Comparison of ENCODE assay signal across 1 cellular context in genomic region chr6:35294308-35294945, GRCh38.
A peak's percentile ranks its signal among the peaks of the same experiment; 100 is the strongest.
TF ChIP-seq lines count a peak whose summit lies in the region.

No MANE protein-coding gene starts in this region.

TF ChIP-seq in K562, 482 proteins besides CTCF, POLR2A, EP300 and RAD21:
- TF ChIP-seq CC2D1A (IDR thresholded peaks at IDR 0.05) (0 out of 2 replicates have a peak, but pooled peaks have one; percentile 53), XRCC5 (IDR thresholded peaks at IDR 0.05; ENCODE audit: low read depth, low read length) (0 out of 2 replicates have a peak, but pooled peaks have one; percentile 58), HDGF (IDR thresholded peaks at IDR 0.05) (peak; percentile 18; the same call in 1 of the 2 replicates), TAF9B (IDR thresholded peaks at IDR 0.05; ENCODE audit: partially characterized antibody) (no peak), CTBP1 (IDR thresholded peaks at IDR 0.05; ENCODE audit: borderline replicate concordance) (peak; percentile 64), SMC3 (conservative IDR thresholded peaks at IDR 0.05; ENCODE audit: insufficient read depth, low read depth, low read length) (peak; percentile 71), SETDB1 (IDR thresholded peaks at IDR 0.05; ENCODE audit: low read length) (no peak), SIX5 (IDR thresholded peaks at IDR 0.05; ENCODE audit: borderline replicate concordance in 1 of 2, insufficient read depth in 1 of 2, low read depth in 1 of 2, low read length in 2 of 2) (no peak), JUND (IDR thresholded peaks at IDR 0.05; ENCODE audit: borderline replicate concordance, low read depth, low read length) (peak; percentile 48; the same call in 1 of the 2 replicates), JUND (tag; IDR thresholded peaks at IDR 0.05; ENCODE audit: borderline replicate concordance, low read depth, low read length) (no peak; the same call in 2 of the 3 replicates), FOXA3 (CRISPR knock-in tag; conservative IDR thresholded peaks at IDR 0.05 in 1 of 2, IDR thresholded peaks at IDR 0.05 in 1 of 2) (peak in 1 of 2 experiments; percentile 61; a peak in 1 of 4 replicates), E2F8 (IDR thresholded peaks at IDR 0.05; ENCODE audit: low read depth, partially characterized antibody) (peak; percentile 38), EHMT2 (IDR thresholded peaks at IDR 0.05) (peak; percentile 81), DPF2 (IDR thresholded peaks at IDR 0.05) (0 out of 2 replicates have a peak, but pooled peaks have one; percentile 17), RB1 (IDR thresholded peaks at IDR 0.05; ENCODE audit: low read depth) (peak; percentile 34; the same call in 1 of the 2 replicates), RCOR1 (IDR thresholded peaks at IDR 0.05; ENCODE audit: borderline replicate concordance in 1 of 2, low read depth in 2 of 2, low read length in 2 of 2) (peak in 1 of 2 experiments; percentile 17; a peak in 1 of 4 replicates), GTF2F1 (IDR thresholded peaks at IDR 0.05; ENCODE audit: low read depth, low read length) (no peak), HEY1 (CRISPR knock-in tag; IDR thresholded peaks at IDR 0.05; ENCODE audit: borderline replicate concordance) (no peak), TEAD4 (IDR thresholded peaks at IDR 0.05; ENCODE audit: low read length) (0 out of 2 replicates have a peak, but pooled peaks have one; percentile 16), TEAD4 (CRISPR knock-in tag; IDR thresholded peaks at IDR 0.05; ENCODE audit: borderline replicate concordance) (no peak), ATF1 (CRISPR knock-in tag; IDR thresholded peaks at IDR 0.05) (no peak), ATF1 (tag; IDR thresholded peaks at IDR 0.05) (peak; percentile 48; the same call in 1 of the 2 replicates), FOXJ2 (tag; IDR thresholded peaks at IDR 0.05) (no peak), KAT7 (CRISPR knock-in tag; IDR thresholded peaks at IDR 0.05; ENCODE audit: borderline replicate concordance) (no peak), GTF2B (IDR thresholded peaks at IDR 0.05; ENCODE audit: extremely low read depth, insufficient read length) (no peak), ARID2 (IDR thresholded peaks at IDR 0.05) (peak; percentile 37; the same call in 1 of the 2 replicates), ZEB2 (IDR thresholded peaks at IDR 0.05) (peak; percentile 57; the same call in 1 of the 2 replicates), MYC (IDR thresholded peaks at IDR 0.05; ENCODE audit: low read depth, low read length) (peak; percentile 21; the same call in 1 of the 2 replicates), MYC (CRISPR knock-in tag; IDR thresholded peaks at IDR 0.05; ENCODE audit: borderline replicate concordance, low read depth) (no peak), CREB1 (IDR thresholded peaks at IDR 0.05) (peak; percentile 45; the same call in 1 of the 2 replicates), CREB1 (CRISPR knock-in tag; IDR thresholded peaks at IDR 0.05) (peak; percentile 74; the same call in 1 of the 2 replicates), BHLHE40 (IDR thresholded peaks at IDR 0.05; ENCODE audit: low read length) (peak; percentile 25; the same call in 1 of the 2 replicates), CBX3 (IDR thresholded peaks at IDR 0.05; ENCODE audit: borderline replicate concordance in 1 of 2, low read length in 2 of 2) (peak in 1 of 2 experiments; percentile 59; a peak in 1 of 3 replicates), ZNF707 (CRISPR knock-in tag; conservative IDR thresholded peaks at IDR 0.05) (no peak), SMAD3 (CRISPR knock-in tag; conservative IDR thresholded peaks at IDR 0.05) (0 out of 2 replicates have a peak, but pooled peaks have one; percentile 2), STAG1 (CRISPR knock-in tag; IDR thresholded peaks at IDR 0.05; ENCODE audit: borderline replicate concordance) (peak; percentile 90), CREM (IDR thresholded peaks at IDR 0.05; ENCODE audit: low read depth) (peak; percentile 89), TEAD1 (CRISPR knock-in tag; IDR thresholded peaks at IDR 0.05) (no peak), FOXK2 (conservative IDR thresholded peaks at IDR 0.05 in 1 of 2, IDR thresholded peaks at IDR 0.05 in 1 of 2; ENCODE audit: low read depth in 2 of 2) (0 out of 4 replicates have a peak, but pooled peaks of 1 of the 2 experiments have one; percentile 27)
- TF ChIP-seq, protein P1, sequence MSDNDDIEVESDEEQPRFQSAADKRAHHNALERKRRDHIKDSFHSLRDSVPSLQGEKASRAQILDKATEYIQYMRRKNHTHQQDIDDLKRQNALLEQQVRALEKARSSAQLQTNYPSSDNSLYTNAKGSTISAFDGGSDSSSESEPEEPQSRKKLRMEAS (CRISPR knock-in tag; IDR thresholded peaks at IDR 0.05): peak; percentile 57
- TF ChIP-seq, protein P2, sequence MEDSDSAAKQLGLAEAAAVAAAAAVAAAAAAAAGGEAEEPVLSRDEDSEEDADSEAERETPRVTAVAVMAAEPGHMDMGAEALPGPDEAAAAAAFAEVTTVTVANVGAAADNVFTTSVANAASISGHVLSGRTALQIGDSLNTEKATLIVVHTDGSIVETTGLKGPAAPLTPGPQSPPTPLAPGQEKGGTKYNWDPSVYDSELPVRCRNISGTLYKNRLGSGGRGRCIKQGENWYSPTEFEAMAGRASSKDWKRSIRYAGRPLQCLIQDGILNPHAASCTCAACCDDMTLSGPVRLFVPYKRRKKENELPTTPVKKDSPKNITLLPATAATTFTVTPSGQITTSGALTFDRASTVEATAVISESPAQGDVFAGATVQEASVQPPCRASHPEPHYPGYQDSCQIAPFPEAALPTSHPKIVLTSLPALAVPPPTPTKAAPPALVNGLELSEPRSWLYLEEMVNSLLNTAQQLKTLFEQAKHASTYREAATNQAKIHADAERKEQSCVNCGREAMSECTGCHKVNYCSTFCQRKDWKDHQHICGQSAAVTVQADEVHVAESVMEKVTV (CRISPR knock-in tag; IDR thresholded peaks at IDR 0.05): peak; percentile 11; the same call in 1 of the 2 replicates
- TF ChIP-seq, protein P3, sequence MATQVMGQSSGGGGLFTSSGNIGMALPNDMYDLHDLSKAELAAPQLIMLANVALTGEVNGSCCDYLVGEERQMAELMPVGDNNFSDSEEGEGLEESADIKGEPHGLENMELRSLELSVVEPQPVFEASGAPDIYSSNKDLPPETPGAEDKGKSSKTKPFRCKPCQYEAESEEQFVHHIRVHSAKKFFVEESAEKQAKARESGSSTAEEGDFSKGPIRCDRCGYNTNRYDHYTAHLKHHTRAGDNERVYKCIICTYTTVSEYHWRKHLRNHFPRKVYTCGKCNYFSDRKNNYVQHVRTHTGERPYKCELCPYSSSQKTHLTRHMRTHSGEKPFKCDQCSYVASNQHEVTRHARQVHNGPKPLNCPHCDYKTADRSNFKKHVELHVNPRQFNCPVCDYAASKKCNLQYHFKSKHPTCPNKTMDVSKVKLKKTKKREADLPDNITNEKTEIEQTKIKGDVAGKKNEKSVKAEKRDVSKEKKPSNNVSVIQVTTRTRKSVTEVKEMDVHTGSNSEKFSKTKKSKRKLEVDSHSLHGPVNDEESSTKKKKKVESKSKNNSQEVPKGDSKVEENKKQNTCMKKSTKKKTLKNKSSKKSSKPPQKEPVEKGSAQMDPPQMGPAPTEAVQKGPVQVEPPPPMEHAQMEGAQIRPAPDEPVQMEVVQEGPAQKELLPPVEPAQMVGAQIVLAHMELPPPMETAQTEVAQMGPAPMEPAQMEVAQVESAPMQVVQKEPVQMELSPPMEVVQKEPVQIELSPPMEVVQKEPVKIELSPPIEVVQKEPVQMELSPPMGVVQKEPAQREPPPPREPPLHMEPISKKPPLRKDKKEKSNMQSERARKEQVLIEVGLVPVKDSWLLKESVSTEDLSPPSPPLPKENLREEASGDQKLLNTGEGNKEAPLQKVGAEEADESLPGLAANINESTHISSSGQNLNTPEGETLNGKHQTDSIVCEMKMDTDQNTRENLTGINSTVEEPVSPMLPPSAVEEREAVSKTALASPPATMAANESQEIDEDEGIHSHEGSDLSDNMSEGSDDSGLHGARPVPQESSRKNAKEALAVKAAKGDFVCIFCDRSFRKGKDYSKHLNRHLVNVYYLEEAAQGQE (CRISPR knock-in tag; IDR thresholded peaks at IDR 0.05; ENCODE audit: low read depth): no peak
- TF ChIP-seq, protein P4, sequence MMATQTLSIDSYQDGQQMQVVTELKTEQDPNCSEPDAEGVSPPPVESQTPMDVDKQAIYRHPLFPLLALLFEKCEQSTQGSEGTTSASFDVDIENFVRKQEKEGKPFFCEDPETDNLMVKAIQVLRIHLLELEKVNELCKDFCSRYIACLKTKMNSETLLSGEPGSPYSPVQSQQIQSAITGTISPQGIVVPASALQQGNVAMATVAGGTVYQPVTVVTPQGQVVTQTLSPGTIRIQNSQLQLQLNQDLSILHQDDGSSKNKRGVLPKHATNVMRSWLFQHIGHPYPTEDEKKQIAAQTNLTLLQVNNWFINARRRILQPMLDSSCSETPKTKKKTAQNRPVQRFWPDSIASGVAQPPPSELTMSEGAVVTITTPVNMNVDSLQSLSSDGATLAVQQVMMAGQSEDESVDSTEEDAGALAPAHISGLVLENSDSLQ (IDR thresholded peaks at IDR 0.05): no peak
